In genomic region chr19:1699386-1699785, GRCh38 we compare ENCODE assay signal across 20 cellular contexts. TPM values are rescaled to one million over a fixed set of nuclear protein-coding genes. Genes with fewer than 3 reads are reported as not detected.
DNase-seq lines count a peak whose midpoint lies in the region; ATAC-seq and TF ChIP-seq lines count a peak whose summit lies in the region.
"Had no signal": no experiment of that assay in that cellular context is flagged by ENCODE, and none has a peak within 500 bp of the region (broad histone marks: within the 10 kb centered on the region; RNA-seq: fewer than 3 reads in every experiment).

No MANE protein-coding gene starts in this region.

- H3K9ac ChIP-seq in BLaER1, result no peak overlapping the region
- H3K9ac ChIP-seq in BLaER1 treated with 17β-estradiol and CSF1 and Interleukin-3, amounts not matched to agents 10 nM and 100 nM, result no peak overlapping the region

- no peak overlapping the region for H3K4me3 Mint-ChIP-seq in stimulated activated memory B cell treated with anti-CD40 and anti-IgM and Interleukin-4, amounts not matched to agents 10 μg/mL and 1 μg/mL and 100 μg/mL, for 72 hours
- H3K4me3 Mint-ChIP-seq: CD14-positive monocyte; CD4-positive, alpha-beta memory T cell; CD4-positive, CD25-positive, alpha-beta regulatory T cell; CD8-positive, alpha-beta memory T cell had no signal

- 81 to 94% methylated on average over 2 to 16 of the region's 19 CpGs for WGBS in thyroid gland, 2 donors

- H3K9me3 Mint-ChIP-seq in stimulated activated memory B cell treated with anti-CD40 and anti-IgM and Interleukin-4, amounts not matched to agents 10 μg/mL and 1 μg/mL and 100 μg/mL, for 72 hours, result peaks cover 10% of the 10 kb centered on the region

- H3K27ac ChIP-seq in BLaER1, result 0 out of 2 replicates have a peak overlapping the region, but pooled peaks have one; percentile 38
- no peak overlapping the region for H3K27ac ChIP-seq in BLaER1 treated with 17β-estradiol and CSF1 and Interleukin-3, amounts not matched to agents 10 nM and 100 nM
- H3K27ac ChIP-seq in thyroid gland, result no peak overlapping the region

- no peak for TF ChIP-seq CTCF in GM13976 (IDR thresholded peaks at IDR 0.05; ENCODE audit: borderline replicate concordance, control extremely low read depth, extremely low read depth, insufficient read depth, missing control alignments)
- TF ChIP-seq CTCF in thyroid gland (IDR thresholded peaks at IDR 0.05), result no peak

- H3K27me3 Mint-ChIP-seq in stimulated activated memory B cell treated with anti-CD40 and anti-IgM and Interleukin-4, amounts not matched to agents 10 μg/mL and 1 μg/mL and 100 μg/mL, for 72 hours, result peaks cover 31% of the 10 kb centered on the region

- H3K9me3 ChIP-seq in BLaER1 (peaks cover 27% of the 10 kb centered on the region), thyroid gland (no peaks in the 10 kb centered on the region)
- peaks cover 23 to 33% (median 27%) of the 10 kb centered on the region in 11 experiments for H3K9me3 ChIP-seq in BLaER1 treated with 17β-estradiol and CSF1 and Interleukin-3, amounts not matched to agents 10 nM and 100 nM (replicated peaks in 1 of 11)

- no peak overlapping the region for H3K27ac Mint-ChIP-seq in stimulated activated memory B cell treated with anti-CD40 and anti-IgM and Interleukin-4, amounts not matched to agents 10 μg/mL and 1 μg/mL and 100 μg/mL, for 72 hours
- H3K27ac Mint-ChIP-seq: CD14-positive monocyte; CD4-positive, alpha-beta memory T cell; CD4-positive, CD25-positive, alpha-beta regulatory T cell; CD8-positive, alpha-beta memory T cell had no signal

- no peaks in the 10 kb centered on the region for H3K36me3 ChIP-seq in BLaER1
- no peaks in the 10 kb centered on the region for H3K36me3 ChIP-seq in BLaER1 treated with 17β-estradiol and CSF1 and Interleukin-3, amounts not matched to agents 10 nM and 100 nM
- no peaks in the 10 kb centered on the region for H3K36me3 ChIP-seq in thyroid gland
- H3K36me3 ChIP-seq: BE2C had no signal

- no peak overlapping the region for H3K4me3 ChIP-seq in BLaER1
- no peak overlapping the region for H3K4me3 ChIP-seq in BLaER1 treated with 17β-estradiol and CSF1 and Interleukin-3, amounts not matched to agents 10 nM and 100 nM
- H3K4me3 ChIP-seq in thyroid gland (replicated peaks in 1 of 3), result no peak overlapping the region

- H3K36me3 Mint-ChIP-seq in stimulated activated memory B cell treated with anti-CD40 and anti-IgM and Interleukin-4, amounts not matched to agents 10 μg/mL and 1 μg/mL and 100 μg/mL, for 72 hours, result peaks cover 3% of the 10 kb centered on the region
- H3K36me3 Mint-ChIP-seq: CD14-positive monocyte had no signal

- DNase-seq in GM13976 (ENCODE audit: low spot score) (peak; percentile 20), thyroid gland (no peak)
- DNase-seq: 8988T; ACHN; BE2C; C1 segment of cervical spinal cord; CD4-positive, alpha-beta memory T cell; CD4-positive, CD25-positive, alpha-beta regulatory T cell; CD8-positive, alpha-beta memory T cell; COR-L47; DMS79 treated with DMSO at 0.1 percent for 48 hours; GF-D8 had no signal

- in situ Hi-C loops in GM13976 (cut with MboI; ENCODE audit: low sequenced_read_pairs, unreplicated experiment), result no loop called here

- peak; percentile 34 for ATAC-seq in stimulated activated memory B cell treated with anti-CD40 and anti-IgM and Interleukin-4, amounts not matched to agents 10 μg/mL and 1 μg/mL and 100 μg/mL, for 72 hours
- no peak for ATAC-seq in HG03097 (IDR thresholded peaks at IDR 0.05; ENCODE audit: low FRiP score, unreplicated experiment)
- no peak for ATAC-seq in GM21619 (IDR thresholded peaks at IDR 0.05; ENCODE audit: unreplicated experiment)
- ATAC-seq in GM18505 (IDR thresholded peaks at IDR 0.05; ENCODE audit: unreplicated experiment), result no peak

- intact Hi-C loops in thyroid gland (cut with DNase I), result no loop called here

- no peaks in the 10 kb centered on the region for H3K27me3 ChIP-seq in BLaER1
- peaks cover 0 to 29% (median 0%) of the 10 kb centered on the region in 11 experiments; a peak in 8 of 22 replicates for H3K27me3 ChIP-seq in BLaER1 treated with 17β-estradiol and CSF1 and Interleukin-3, amounts not matched to agents 10 nM and 100 nM
- no peaks in the 10 kb centered on the region for H3K27me3 ChIP-seq in thyroid gland

- H4K20me1 ChIP-seq in BLaER1, result no peaks in the 10 kb centered on the region
- H4K20me1 ChIP-seq in BLaER1 treated with 17β-estradiol and CSF1 and Interleukin-3, amounts not matched to agents 10 nM and 100 nM, result no peaks in the 10 kb centered on the region

- TF ChIP-seq POLR2A in thyroid gland (IDR thresholded peaks at IDR 0.05) (no peak), GM18505 (IDR thresholded peaks at IDR 0.05; ENCODE audit: borderline replicate concordance, extremely low read depth, insufficient read depth, insufficient read length) (no peak)

- H3K4me1 ChIP-seq in BLaER1 (peaks cover 33% of the 10 kb centered on the region), thyroid gland (no peaks in the 10 kb centered on the region)
- H3K4me1 ChIP-seq in BLaER1 treated with 17β-estradiol and CSF1 and Interleukin-3, amounts not matched to agents 10 nM and 100 nM, result peaks cover 15 to 39% (median 28%) of the 10 kb centered on the region in 10 experiments
- H3K4me1 ChIP-seq: BE2C had no signal

- H3K4me2 ChIP-seq in BLaER1, result peak overlapping the region; percentile 93
- peak overlapping the region in 6 of 11 experiments; percentile 78 to 93 (median 86); a peak in 13 of 22 replicates for H3K4me2 ChIP-seq in BLaER1 treated with 17β-estradiol and CSF1 and Interleukin-3, amounts not matched to agents 10 nM and 100 nM

- peaks cover 10% of the 10 kb centered on the region for H3K4me1 Mint-ChIP-seq in stimulated activated memory B cell treated with anti-CD40 and anti-IgM and Interleukin-4, amounts not matched to agents 10 μg/mL and 1 μg/mL and 100 μg/mL, for 72 hours
- H3K4me1 Mint-ChIP-seq: CD14-positive monocyte had no signal

RNA-seq across cellular contexts. Expression of gene TCF3, which starts 47.0 kb away (rescaled TPM):
- total RNA-seq in thyroid gland, result 10 to 100 TPM; 28.6 to 70.6 (median 43.8) TPM

RNA-seq across cellular contexts. Expression of gene ONECUT3, which starts 53.9 kb away (rescaled TPM):
- total RNA-seq in thyroid gland, result not detected
- total RNA-seq: A673; CD4-positive, alpha-beta memory T cell; CD4-positive, CD25-positive, alpha-beta regulatory T cell; CD8-positive, alpha-beta memory T cell had no signal
